Comparison of ENCODE assay signal across 8 cellular contexts in genomic region chr6:26031595-26032386, GRCh38. TPM values are rescaled to one million over a fixed set of nuclear protein-coding genes. Genes with fewer than 3 reads are reported as not detected.
DNase-seq lines count a peak whose midpoint lies in the region; ATAC-seq lines count a peak whose summit lies in the region.

No MANE protein-coding gene starts in this region.

- DNase-seq in CD1c-positive myeloid dendritic cell (ENCODE audit: extremely low spot score) = peak; percentile 89
- DNase-seq in NCI-H524 treated with DMSO at 0.1 percent for 48 hours (lab: John Stamatoyannopoulos, UW) = peak; percentile 97
- DNase-seq in activated CD4-positive, alpha-beta T cell treated with anti-CD3 and anti-CD28 coated beads for 48 hours = peak; percentile 88
- peak; percentile 97 for DNase-seq in dedifferentiated amniotic fluid mesenchymal stem cell (ENCODE audit: extremely low spot score)
- peak; percentile 81 to 86 for DNase-seq in left colon
- peak; percentile 67 for DNase-seq in stimulated activated CD4-positive, alpha-beta T cell treated with anti-CD3 and anti-CD28 coated beads, Interleukin-4, amount 100 ng/mL, for 1 hour

- peak; percentile 57 for ATAC-seq in GM19351 (IDR thresholded peaks at IDR 0.05; ENCODE audit: unreplicated experiment)
- ATAC-seq in HG03469 (IDR thresholded peaks at IDR 0.05; ENCODE audit: unreplicated experiment) = peak; percentile 40
- peak; percentile 73 for ATAC-seq in left colon

- intact Hi-C loops in left colon (cut with DNase I, micrococcal nuclease) = no loop called here

RNA-seq across cellular contexts. Expression of gene HFE, which starts 55.4 kb away (rescaled TPM):
- 10 to 100 TPM in 1 of 2 donors, 1 to 10 TPM in 1; 8.2 to 12.0 TPM for total RNA-seq in left colon

Comparison
In these comparisons a context has a peak if more than half of its experiments do, and no peak if none do; other contexts are left out.
1. Peak in every context shown above with its lines: DNase-seq and ATAC-seq.